23 cellular contexts compared by ENCODE assay signal in genomic region chr10:103922659-103923058, GRCh38. TPM values are rescaled to one million over a fixed set of nuclear protein-coding genes. Genes with fewer than 3 reads are reported as not detected.
DNase-seq lines count a peak whose midpoint lies in the region; ATAC-seq, FAIRE-seq and TF ChIP-seq lines count a peak whose summit lies in the region.
"Had no signal": no experiment of that assay in that cellular context is flagged by ENCODE, and none has a peak within 500 bp of the region (broad histone marks: within the 10 kb centered on the region; RNA-seq: fewer than 3 reads in every experiment).

No MANE protein-coding gene starts in this region.

- H4K20me1 ChIP-seq in HepG2 (ENCODE audit: insufficient read depth, low read length) (no peaks in the 10 kb centered on the region), osteoblast (ENCODE audit: insufficient read depth, low read length) (no peaks in the 10 kb centered on the region)
- H4K20me1 ChIP-seq: BLaER1 had no signal

- H3K4me1 ChIP-seq in HepG2 (ENCODE audit: insufficient read depth, low read length) (peaks cover 53% of the 10 kb centered on the region), right lobe of liver (peaks cover 0 to 6% (median 0%) of the 10 kb centered on the region in 4 donors), esophagus (ENCODE audit: control insufficient read depth in 2 of 2, insufficient read depth in 2 of 2, low read length in 1 of 2) (no peaks in the 10 kb centered on the region), osteoblast (ENCODE audit: insufficient read depth, low read length) (peaks cover 8% of the 10 kb centered on the region), suprapubic skin (peaks cover 11% of the 10 kb centered on the region)

- no peak for TF ChIP-seq RAD21 in HepG2 (CRISPR knock-in tag; IDR thresholded peaks at IDR 0.05)

- no peak for TF ChIP-seq CTCF in HepG2 (CRISPR knock-in tag; IDR thresholded peaks at IDR 0.05)
- TF ChIP-seq CTCF in right lobe of liver (IDR thresholded peaks at IDR 0.05): no peak
- TF ChIP-seq CTCF in osteoblast (IDR thresholded peaks at IDR 0.05; ENCODE audit: extremely low read depth, low read depth, low read length): no peak
- no peak for TF ChIP-seq CTCF in suprapubic skin (IDR thresholded peaks at IDR 0.05)

- POLR2A ChIA-PET in HepG2 (lab: Yijun Ruan, JAX): no interaction called here

- no peak for FAIRE-seq in HepG2 (lab: Jason Lieb, UNC)
- FAIRE-seq: A204.1, GM12878, H54 had no signal

- H2AFZ ChIP-seq in HepG2 (ENCODE audit: low read length) (no peak overlapping the region), osteoblast (ENCODE audit: low read length) (peak overlapping the region; percentile 6)

- no TSS peak for BruUV-seq in HepG2 (replicated peaks; lab: Mats Ljungman, UMichigan)

- intact Hi-C loops in HepG2 (cut with micrococcal nuclease; ENCODE audit: unreplicated experiment) (no loop called here), right lobe of liver (cut with DNase I) (no loop called here)

- no peak overlapping the region for H3K9ac ChIP-seq in HepG2 (ENCODE audit: insufficient read depth, low read depth, low read length)
- H3K9ac ChIP-seq: BLaER1 had no signal

- H3K27ac ChIP-seq in HepG2 (ENCODE audit: extremely low read length, insufficient read depth, low read length): no peak overlapping the region
- no peak overlapping the region for H3K27ac ChIP-seq in right lobe of liver
- H3K27ac ChIP-seq in esophagus (ENCODE audit: low read depth in 2 of 2, low read length in 1 of 2): peak overlapping the region; percentile 29 to 64
- H3K27ac ChIP-seq in osteoblast (ENCODE audit: low read depth, low read length): no peak overlapping the region
- peak overlapping the region; percentile 57 for H3K27ac ChIP-seq in suprapubic skin
- H3K27ac ChIP-seq: 22Rv1, BLaER1, C4-2B had no signal

- H3K9me3 ChIP-seq in HepG2 (ENCODE audit: low read length) (no peaks in the 10 kb centered on the region), right lobe of liver (no peaks in the 10 kb centered on the region), esophagus (ENCODE audit: control insufficient read depth in 2 of 2, insufficient read depth in 1 of 2, low read depth in 1 of 2, low read length in 1 of 2) (no peaks in the 10 kb centered on the region), osteoblast (ENCODE audit: low read depth, low read length) (no peaks in the 10 kb centered on the region), suprapubic skin (no peaks in the 10 kb centered on the region)
- H3K9me3 ChIP-seq: BLaER1, Caco-2, HAP-1 had no signal

- 87% methylated on average over 2 of the region's 2 CpGs for WGBS in HepG2 (ENCODE audit: low lambda C conversion rate)
- WGBS in right lobe of liver (ENCODE audit: insufficient coverage, low coverage, low lambda C conversion rate, missing lambda C conversion rate): 91% methylated on average over 2 of the region's 2 CpGs
- WGBS in esophagus, 2 donors: 94 to 98% methylated on average over 2 of the region's 2 CpGs
- WGBS in suprapubic skin: 97% methylated on average over 2 of the region's 2 CpGs

- H3K27me3 ChIP-seq in HepG2 (ENCODE audit: control insufficient read depth in 1 of 2, insufficient read depth in 2 of 2, low read length in 2 of 2) (no peaks in the 10 kb centered on the region; a peak in 1 of 5 replicates), right lobe of liver (no peaks in the 10 kb centered on the region), esophagus (ENCODE audit: control insufficient read depth in 1 of 2, insufficient read depth in 2 of 2, low read length in 2 of 2) (no peaks in the 10 kb centered on the region), osteoblast (ENCODE audit: insufficient read depth, low read length) (no peaks in the 10 kb centered on the region), suprapubic skin (no peaks in the 10 kb centered on the region)
- H3K27me3 ChIP-seq: BLaER1 had no signal

- in situ Hi-C loops in HepG2 (cut with HindIII; ENCODE audit: extremely low pct_ligation_motif_present, low pct_unique_long_range_greater_than_20kb): no loop called here

- no peaks in the 10 kb centered on the region for H3K36me3 ChIP-seq in HepG2 (replicated peaks in 1 of 2; ENCODE audit: control insufficient read depth in 1 of 2, insufficient read depth in 2 of 2, low read length in 2 of 2)
- no peaks in the 10 kb centered on the region for H3K36me3 ChIP-seq in right lobe of liver
- H3K36me3 ChIP-seq in esophagus (ENCODE audit: control insufficient read depth in 2 of 2, insufficient read depth in 2 of 2, low read length in 1 of 2): no peaks in the 10 kb centered on the region
- H3K36me3 ChIP-seq in osteoblast (ENCODE audit: insufficient read depth, low read length): no peaks in the 10 kb centered on the region
- no peaks in the 10 kb centered on the region for H3K36me3 ChIP-seq in suprapubic skin
- H3K36me3 ChIP-seq: BLaER1, HAP-1 had no signal

- DNase-seq in HepG2 (ENCODE audit: low spot score): no peak
- DNase-seq in right lobe of liver: no peak
- no peak for DNase-seq in osteoblast (ENCODE audit: insufficient read length, low spot score, missing footprints)
- no peak for DNase-seq in suprapubic skin (ENCODE audit: low spot score in 2 of 2)
- DNase-seq in cerebellar nuclear complex (lab: John Stamatoyannopoulos, UW): no peak
- no peak for DNase-seq in DMS 273 (lab: John Stamatoyannopoulos, UW; ENCODE audit: unreplicated experiment)
- DNase-seq: Caco-2; CD4-positive, CD25-positive, alpha-beta regulatory T cell; CD8-positive, alpha-beta T cell; DMS 273 treated with DMSO at 0.1 percent for 48 hours; DMS79; EL; GDM1; GOT3 had no signal

- H3K79me2 ChIP-seq in HepG2 (ENCODE audit: insufficient read depth, low read length) (no peaks in the 10 kb centered on the region), osteoblast (ENCODE audit: insufficient read depth, low read length) (peaks cover 2% of the 10 kb centered on the region)

- no peak overlapping the region for H3K4me3 ChIP-seq in HepG2 (replicated peaks in 1 of 3; ENCODE audit: insufficient read depth in 1 of 3, low read depth in 2 of 3, low read length in 3 of 3)
- H3K4me3 ChIP-seq in right lobe of liver: no peak overlapping the region
- H3K4me3 ChIP-seq in esophagus (ENCODE audit: low read depth in 1 of 2, low read length in 2 of 2): no peak overlapping the region
- H3K4me3 ChIP-seq in osteoblast (ENCODE audit: insufficient read depth, low read length): no peak overlapping the region
- no peak overlapping the region for H3K4me3 ChIP-seq in suprapubic skin
- H3K4me3 ChIP-seq: BLaER1, GM12878, HAP-1 had no signal

- CTCF ChIA-PET in HepG2 (lab: Yijun Ruan, JAX; ENCODE audit: low intra/inter-chr PET ratio, low total read pairs): no interaction called here

- TF ChIP-seq EP300 in HepG2 (IDR thresholded peaks at IDR 0.05; ENCODE audit: low read depth in 2 of 2, low read length in 2 of 2) (no peak), HepG2 (CRISPR knock-in tag; IDR thresholded peaks at IDR 0.05; ENCODE audit: borderline replicate concordance) (no peak), suprapubic skin (IDR thresholded peaks at IDR 0.05) (no peak)

- TF ChIP-seq POLR2A in HepG2 (IDR thresholded peaks at IDR 0.05; ENCODE audit: insufficient read depth in 1 of 2, low read depth in 2 of 2, low read length in 2 of 2): no peak
- no peak for TF ChIP-seq POLR2A in right lobe of liver (IDR thresholded peaks at IDR 0.05)
- no peak for TF ChIP-seq POLR2A in suprapubic skin (IDR thresholded peaks at IDR 0.05)

- H3K4me2 ChIP-seq in HepG2 (ENCODE audit: low read depth, low read length) (no peak overlapping the region), osteoblast (ENCODE audit: insufficient read depth, low read length) (no peak overlapping the region)
- H3K4me2 ChIP-seq: BLaER1 had no signal

- ATAC-seq in HepG2 (no peak), right lobe of liver (no peak), HG03108 (IDR thresholded peaks at IDR 0.05; ENCODE audit: unreplicated experiment) (no peak)
- ATAC-seq: CD8-positive, alpha-beta T cell; GM12878 had no signal

RNA-seq across cellular contexts. Expression of gene STN1, which starts 4.7 kb away (rescaled TPM):
- 22.7 and 27.7 TPM in 2 replicates for total RNA-seq in HepG2 (2016; rRNA removed; fragmentation: Illumina TruSeq; extraction: Trizol)
- 24.8 and 40.6 TPM in 2 replicates for total RNA-seq in HepG2 (2016; cell fraction: cytosol; rRNA removed; fragmentation: Illumina TruSeq; extraction: Trizol; ENCODE audit: low read depth)
- 23.6 and 24.6 TPM in 2 replicates for total RNA-seq in HepG2 (2016; cell fraction: insoluble cytoplasmic fraction; rRNA removed; fragmentation: Illumina TruSeq; extraction: Trizol)
- 43.8 and 49.6 TPM in 2 replicates for total RNA-seq in HepG2 (2016; cell fraction: membrane; rRNA removed; fragmentation: Illumina TruSeq; extraction: Trizol)
- total RNA-seq in HepG2 (2016; cell fraction: nucleus; rRNA removed; fragmentation: Illumina TruSeq; extraction: Trizol): 10.8 and 12.6 TPM in 2 replicates
- polyA plus RNA-seq in HepG2 (2011; rRNA removed): 17.6 and 19.9 TPM in 2 replicates
- 15.3 and 18.7 TPM in 2 replicates for polyA plus RNA-seq in HepG2 (2011; cell fraction: cytosol; rRNA removed)
- 7.9 and 9.7 TPM in 2 replicates for polyA plus RNA-seq in HepG2 (2011; cell fraction: nucleus; rRNA removed)
- 14.9 and 15.6 TPM in 2 replicates for polyA plus RNA-seq in HepG2 (2012)
- 29.4 and 42.1 TPM in 2 replicates for polyA plus RNA-seq in HepG2 (2016; cell fraction: cytosol; fragmentation: Illumina TruSeq; extraction: Trizol; ENCODE audit: low read depth)
- 21.3 and 22.4 TPM in 2 replicates for polyA plus RNA-seq in HepG2 (2016; cell fraction: insoluble cytoplasmic fraction; fragmentation: Illumina TruSeq; extraction: Trizol; ENCODE audit: low read depth)
- 32.1 and 40.0 TPM in 2 replicates for polyA plus RNA-seq in HepG2 (2016; cell fraction: membrane; fragmentation: Illumina TruSeq; extraction: Trizol; ENCODE audit: low read depth)
- 10.7 and 14.3 TPM in 2 replicates for polyA plus RNA-seq in HepG2 (2016; cell fraction: nucleus; fragmentation: Illumina TruSeq; extraction: Trizol; ENCODE audit: insufficient read depth, low read depth)
- 5.9 and 12.3 TPM in 2 replicates for polyA minus RNA-seq in HepG2 (2011; rRNA and poly(A)+ RNA removed; ENCODE audit: low replicate concordance)
- polyA minus RNA-seq in HepG2 (2011; cell fraction: cytosol; rRNA and poly(A)+ RNA removed): 6.5 and 7.4 TPM in 2 replicates
- 9.8 and 14.5 TPM in 2 replicates for polyA minus RNA-seq in HepG2 (2011; cell fraction: nucleus; rRNA and poly(A)+ RNA removed)
- total RNA-seq in right lobe of liver: 10 to 100 TPM in 2 of 6 experiments, 1 to 10 TPM in 4; 6.1 to 13.3 (median 6.6) TPM
- 10 to 100 TPM; 41.1 to 70.8 TPM for polyA plus RNA-seq in esophagus
- 20.6 and 28.9 TPM in 2 replicates for total RNA-seq in osteoblast
- 10 to 100 TPM; 13.8 to 24.8 (median 22.9) TPM for total RNA-seq in suprapubic skin

RNA-seq across cellular contexts. Expression of gene SLK, which starts 44.3 kb away (rescaled TPM):
- total RNA-seq in HepG2 (2016; rRNA removed; fragmentation: Illumina TruSeq; extraction: Trizol) (22.8 and 35.0 TPM in 2 replicates), right lobe of liver (10 to 100 TPM in 5 of 6 experiments, 1 to 10 TPM in 1; 7.9 to 16.3 (median 13.0) TPM), osteoblast (48.1 and 53.3 TPM in 2 replicates), suprapubic skin (10 to 100 TPM; 38.1 to 81.4 (median 56.3) TPM)
- 8.1 and 9.1 TPM in 2 replicates for total RNA-seq in HepG2 (2016; cell fraction: cytosol; rRNA removed; fragmentation: Illumina TruSeq; extraction: Trizol; ENCODE audit: low read depth)
- total RNA-seq in HepG2 (2016; cell fraction: insoluble cytoplasmic fraction; rRNA removed; fragmentation: Illumina TruSeq; extraction: Trizol): 21.6 and 34.9 TPM in 2 replicates
- total RNA-seq in HepG2 (2016; cell fraction: membrane; rRNA removed; fragmentation: Illumina TruSeq; extraction: Trizol): 6.4 and 7.4 TPM in 2 replicates
- 17.5 and 20.8 TPM in 2 replicates for total RNA-seq in HepG2 (2016; cell fraction: nucleus; rRNA removed; fragmentation: Illumina TruSeq; extraction: Trizol)
- polyA plus RNA-seq in HepG2 (2011; rRNA removed) (3.4 and 3.7 TPM in 2 replicates), esophagus (10 to 100 TPM; 34.6 to 37.3 TPM)
- polyA plus RNA-seq in HepG2 (2011; cell fraction: cytosol; rRNA removed): 1.5 and 2.6 TPM in 2 replicates
- 2.7 and 3.1 TPM in 2 replicates for polyA plus RNA-seq in HepG2 (2011; cell fraction: nucleus; rRNA removed)
- polyA plus RNA-seq in HepG2 (2012): 10.9 and 14.4 TPM in 2 replicates
- polyA plus RNA-seq in HepG2 (2016; cell fraction: cytosol; fragmentation: Illumina TruSeq; extraction: Trizol; ENCODE audit: low read depth): 0.28 and 0.47 TPM in 2 replicates
- polyA plus RNA-seq in HepG2 (2016; cell fraction: insoluble cytoplasmic fraction; fragmentation: Illumina TruSeq; extraction: Trizol; ENCODE audit: low read depth): 19.7 and 21.4 TPM in 2 replicates
- 1.7 and 2.0 TPM in 2 replicates for polyA plus RNA-seq in HepG2 (2016; cell fraction: membrane; fragmentation: Illumina TruSeq; extraction: Trizol; ENCODE audit: low read depth)
- polyA plus RNA-seq in HepG2 (2016; cell fraction: nucleus; fragmentation: Illumina TruSeq; extraction: Trizol; ENCODE audit: insufficient read depth, low read depth): 12.7 and 13.6 TPM in 2 replicates
- polyA minus RNA-seq in HepG2 (2011; rRNA and poly(A)+ RNA removed; ENCODE audit: low replicate concordance): 2.8 and 10.1 TPM in 2 replicates
- polyA minus RNA-seq in HepG2 (2011; cell fraction: cytosol; rRNA and poly(A)+ RNA removed): 10.0 and 12.9 TPM in 2 replicates
- 17.9 and 21.1 TPM in 2 replicates for polyA minus RNA-seq in HepG2 (2011; cell fraction: nucleus; rRNA and poly(A)+ RNA removed)

Comparison
In these comparisons a context has a peak if more than half of its experiments do, and no peak if none do; other contexts are left out.
1. H3K27ac ChIP-seq: peak in esophagus (2 of 2) and suprapubic skin (single experiment); none in HepG2 (single experiment), right lobe of liver (0 of 3) and osteoblast (single experiment).